Comparison of ENCODE assay signal across 8 cellular contexts in the genomic region with DNA sequence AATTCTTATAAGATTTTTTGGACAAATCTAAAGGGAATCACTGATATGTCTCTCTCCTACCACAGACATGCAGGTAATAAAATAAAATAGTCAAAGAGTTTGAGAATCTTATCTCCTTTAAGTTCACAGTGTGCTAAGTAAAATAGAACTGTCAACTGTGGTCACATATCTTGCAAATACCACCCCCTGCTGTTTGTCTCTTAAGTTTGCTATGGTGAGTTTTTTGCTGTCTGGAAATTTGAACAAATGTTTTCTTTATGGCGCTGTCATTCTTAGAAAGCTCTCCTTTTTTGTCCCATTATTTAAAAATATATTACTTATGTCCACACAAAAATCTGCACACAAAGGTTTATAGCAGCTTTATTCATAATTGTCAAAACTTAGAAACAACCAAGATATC. TPM values are rescaled to one million over a fixed set of nuclear protein-coding genes. Genes with fewer than 3 reads are reported as not detected.
DNase-seq lines count a peak whose midpoint lies in the region; ATAC-seq and TF ChIP-seq lines count a peak whose summit lies in the region.

No MANE protein-coding gene starts in this region.

- DNase-seq in DMS53 (lab: John Stamatoyannopoulos, UW) (peak; percentile 67), DMS53 treated with DMSO at 0.1 percent for 48 hours (lab: John Stamatoyannopoulos, UW; ENCODE audit: unreplicated experiment) (no peak), nephron progenitor cell (no peak)

- H3K27ac Mint-ChIP-seq in brain (no peak overlapping the region), nephron progenitor cell (no peak overlapping the region)

- H3K36me3 Mint-ChIP-seq in brain (no peaks in the 10 kb centered on the region), nephron progenitor cell (ENCODE audit: low read depth) (no peaks in the 10 kb centered on the region)

- H3K4me1 Mint-ChIP-seq in brain (no peaks in the 10 kb centered on the region), nephron progenitor cell (no peaks in the 10 kb centered on the region)

- H3K4me3 Mint-ChIP-seq in brain, result no peak overlapping the region
- no peak overlapping the region for H3K4me3 Mint-ChIP-seq in nephron progenitor cell

- ATAC-seq in HG03432 (IDR thresholded peaks at IDR 0.05; ENCODE audit: unreplicated experiment) (no peak), HG02852 (IDR thresholded peaks at IDR 0.05; ENCODE audit: unreplicated experiment) (no peak), HG02763 (IDR thresholded peaks at IDR 0.05; ENCODE audit: unreplicated experiment) (no peak)

- TF ChIP-seq CTCF in LNCAP (IDR thresholded peaks at IDR 0.05) (peak; percentile 59; the same call in 1 of the 2 replicates), brain (conservative IDR thresholded peaks at IDR 0.05) (peak; percentile 18 to 48), nephron progenitor cell (IDR thresholded peaks at IDR 0.05) (peak; percentile 25)

- H3K9me3 Mint-ChIP-seq in brain (peaks cover 5 to 9% (median 8%) of the 10 kb centered on the region in 5 experiments), nephron progenitor cell (peaks cover 12% of the 10 kb centered on the region)

- H3K27me3 Mint-ChIP-seq in brain (peaks cover 7% of the 10 kb centered on the region), nephron progenitor cell (ENCODE audit: low read depth, poor library complexity) (peaks cover 6% of the 10 kb centered on the region)

RNA-seq across cellular contexts. Expression of a gene that starts 19.6 kb away (rescaled TPM):
- polyA plus RNA-seq in brain (ENCODE audit: insufficient read depth, low read depth, low replicate concordance), result 8.7 TPM

RNA-seq across cellular contexts. Expression of a gene that starts 40.4 kb away (rescaled TPM):
- polyA plus RNA-seq in brain (ENCODE audit: insufficient read depth, low read depth, low replicate concordance), result 1.1 TPM

RNA-seq across cellular contexts. Expression of a gene that starts 43.3 kb away (rescaled TPM):
- polyA plus RNA-seq in brain (ENCODE audit: insufficient read depth, low read depth, low replicate concordance), result 20.1 TPM

RNA-seq across cellular contexts. Expression of a gene that starts 43.7 kb away (rescaled TPM):
- polyA plus RNA-seq in brain (ENCODE audit: insufficient read depth, low read depth, low replicate concordance), result 19.5 TPM
